ENCODE assay signal across 30 cellular contexts in genomic region chr3:23640472-23641146, GRCh38.
DNase-seq lines count a peak whose midpoint lies in the region; ATAC-seq and TF ChIP-seq lines count a peak whose summit lies in the region.
"Had no signal": no experiment of that assay in that cellular context is flagged by ENCODE, and none has a peak within 500 bp of the region (broad histone marks: within the 10 kb centered on the region; RNA-seq: fewer than 3 reads in every experiment).

No MANE protein-coding gene starts in this region.

- H3K27me3 Mint-ChIP-seq in neural progenitor cell (ENCODE audit: insufficient read depth, low read depth): peaks cover 7% of the 10 kb centered on the region

- no peaks in the 10 kb centered on the region for H3K4me1 Mint-ChIP-seq in neural progenitor cell
- H3K4me1 Mint-ChIP-seq: activated naive CD8-positive, alpha-beta T cell treated with anti-CD3 and anti-CD28 coated beads, Interleukin-2, amount 10 ng/mL, durations not matched to agents 7 days and 5 days had no signal

- 0 out of 2 replicates have a peak overlapping the region, but pooled peaks have one; percentile 7 for H3K4me2 ChIP-seq in OCI-LY7 (ENCODE audit: low read length)
- H3K4me2 ChIP-seq in neural progenitor cell: peak overlapping the region; percentile 27
- H3K4me2 ChIP-seq: A549, SK-N-SH had no signal

- no peak overlapping the region for H3K9ac ChIP-seq in neural progenitor cell
- H3K9ac ChIP-seq: SK-N-SH had no signal

- H3K9me3 Mint-ChIP-seq in neural progenitor cell: peaks cover 15% of the 10 kb centered on the region
- H3K9me3 Mint-ChIP-seq: activated naive CD8-positive, alpha-beta T cell treated with anti-CD3 and anti-CD28 coated beads, Interleukin-2, amount 10 ng/mL, durations not matched to agents 7 days and 5 days; dendritic cell treated with granulocyte-macrophage colony-stimulating factor and Interleukin-4, amounts not matched to agents 40 ng/mL and 50 ng/mL, for 4 days; T-helper 1 cell treated with Interleukin-12 subunit alpha and Interleukin-12 subunit beta and Interleukin-4 antibody, amounts not matched to agents 30 μg/mL and 1 μg/mL, for 36 hours had no signal

- BruUV-seq in OCI-LY7 (replicated peaks; lab: Mats Ljungman, UMichigan): no TSS peak

- ATAC-seq in left lobe of liver: no peak
- ATAC-seq in HG02678 (IDR thresholded peaks at IDR 0.05; ENCODE audit: unreplicated experiment): no peak
- ATAC-seq: A549; activated CD4-positive, CD25-positive, alpha-beta regulatory T cell treated with anti-CD3 and anti-CD28 coated beads, Interleukin-2, amount 50 U/mL, for 24 hours; heart left ventricle; naive thymus-derived CD4-positive, alpha-beta T cell had no signal

- no peaks in the 10 kb centered on the region for H3K27me3 ChIP-seq in neural progenitor cell
- H3K27me3 ChIP-seq: ascending aorta, heart left ventricle had no signal

- CTCF ChIA-PET in OCI-LY7 (lab: Charles Lee; ENCODE audit: unreplicated experiment): interaction anchor here (0.9 kb wide), 1 partner anchor 8 kb away, joined by 4 read pairs; no protein-coding TSS in a partner anchor

- no peak for TF ChIP-seq CTCF in OCI-LY7 (conservative IDR thresholded peaks at IDR 0.05; ENCODE audit: low read length)
- no peak for TF ChIP-seq CTCF in neural progenitor cell (IDR thresholded peaks at IDR 0.05)

- H3K4me3 ChIP-seq in OCI-LY7 (ENCODE audit: low read depth, low read length, poor library complexity, severe bottlenecking) (no peak overlapping the region), neural progenitor cell (no peak overlapping the region)
- H3K4me3 ChIP-seq: A549, ascending aorta, HAP-1, heart left ventricle, skin epidermis had no signal

- no peaks in the 10 kb centered on the region for H3K36me3 ChIP-seq in OCI-LY7 (ENCODE audit: insufficient read depth, low read length)
- no peaks in the 10 kb centered on the region for H3K36me3 ChIP-seq in neural progenitor cell
- H3K36me3 ChIP-seq: ascending aorta, HAP-1, heart left ventricle had no signal

- H3K4me1 ChIP-seq in OCI-LY7 (ENCODE audit: insufficient read depth, low read length, poor library complexity, severe bottlenecking) (peaks cover 13% of the 10 kb centered on the region), neural progenitor cell (peaks cover 11% of the 10 kb centered on the region)
- H3K4me1 ChIP-seq: A549, ascending aorta, heart left ventricle had no signal

- DNase-seq in EH (ENCODE audit: low read depth) (peak; percentile 37), OCI-LY7 (ENCODE audit: low spot score) (no peak), dedifferentiated amniotic fluid mesenchymal stem cell (ENCODE audit: extremely low spot score) (peak; percentile 27), neural progenitor cell (ENCODE audit: low spot score) (no peak), nucleus accumbens (lab: John Stamatoyannopoulos, UW) (no peak), left lobe of liver (ENCODE audit: low spot score) (no peak), NCI-H1694 (lab: John Stamatoyannopoulos, UW) (no peak)
- DNase-seq: activated CD4-positive, alpha-beta T cell treated with anti-CD3 and anti-CD28 coated beads, Interleukin-2, amount 50 U/mL, for 48 hours; activated gamma-delta T cell treated with Interleukin-2 at 50 U/mL for 16 hours; activated naive CD8-positive, alpha-beta T cell treated with anti-CD3 and anti-CD28 coated beads, Interleukin-2, amount 10 ng/mL, durations not matched to agents 7 days and 5 days; activated T-cell treated with anti-CD3 and anti-CD28 coated beads, Interleukin-2, amount 50 U/mL, for 48 hours; DMS153; foreskin melanocyte; heart left ventricle; Kasumi-1; midbrain; naive thymus-derived CD4-positive, alpha-beta T cell; NCI-H146; NCI-H2107; NCI-H748 treated with DMSO at 0.1 percent for 48 hours; SK-N-SH; stimulated activated naive CD4-positive, alpha-beta T cell had no signal

- intact Hi-C loops in OCI-LY7 (cut with micrococcal nuclease; ENCODE audit: unreplicated experiment): no loop called here

- POLR2A ChIA-PET in OCI-LY7 (lab: Charles Lee): interaction anchor here (0.9 to 1.8 kb wide), 8 partner anchors 8 to 119 kb away, joined by 3 to 11 read pairs (median 4); no protein-coding TSS in a partner anchor

- H4K20me1 ChIP-seq in OCI-LY7 (ENCODE audit: insufficient read depth, low read length): no peaks in the 10 kb centered on the region
- no peaks in the 10 kb centered on the region for H4K20me1 ChIP-seq in neural progenitor cell (ENCODE audit: low read depth)

- H3K79me2 ChIP-seq in OCI-LY7 (ENCODE audit: insufficient read depth, low read depth, low read length) (no peaks in the 10 kb centered on the region), neural progenitor cell (ENCODE audit: low read depth) (no peaks in the 10 kb centered on the region)

- H3F3A ChIP-seq in neural progenitor cell (ENCODE audit: low read depth): no peaks in the 10 kb centered on the region

- no peaks in the 10 kb centered on the region for H3K9me3 ChIP-seq in OCI-LY7 (ENCODE audit: low read length)
- no peaks in the 10 kb centered on the region for H3K9me3 ChIP-seq in neural progenitor cell (ENCODE audit: low read depth)
- H3K9me3 ChIP-seq: A549, SK-N-SH had no signal

- no peak overlapping the region for H3K27ac Mint-ChIP-seq in neural progenitor cell
- H3K27ac Mint-ChIP-seq: activated naive CD8-positive, alpha-beta T cell treated with anti-CD3 and anti-CD28 coated beads, Interleukin-2, amount 10 ng/mL, durations not matched to agents 7 days and 5 days; dendritic cell treated with granulocyte-macrophage colony-stimulating factor and Interleukin-4, amounts not matched to agents 40 ng/mL and 50 ng/mL, for 4 days; naive thymus-derived CD4-positive, alpha-beta T cell; T-helper 1 cell treated with Interleukin-12 subunit alpha and Interleukin-12 subunit beta and Interleukin-4 antibody, amounts not matched to agents 30 μg/mL and 1 μg/mL, for 36 hours had no signal

- no peaks in the 10 kb centered on the region for H3K9me2 ChIP-seq in OCI-LY7 (ENCODE audit: insufficient read depth, low read length)
- H3K9me2 ChIP-seq: SK-N-SH had no signal

- H3K36me3 Mint-ChIP-seq in neural progenitor cell: no peaks in the 10 kb centered on the region
- H3K36me3 Mint-ChIP-seq: activated naive CD8-positive, alpha-beta T cell treated with anti-CD3 and anti-CD28 coated beads, Interleukin-2, amount 10 ng/mL, durations not matched to agents 7 days and 5 days had no signal

- no peak overlapping the region for H3K4me3 Mint-ChIP-seq in neural progenitor cell
- H3K4me3 Mint-ChIP-seq: activated naive CD8-positive, alpha-beta T cell treated with anti-CD3 and anti-CD28 coated beads, Interleukin-2, amount 10 ng/mL, durations not matched to agents 7 days and 5 days; dendritic cell treated with granulocyte-macrophage colony-stimulating factor and Interleukin-4, amounts not matched to agents 40 ng/mL and 50 ng/mL, for 4 days; naive thymus-derived CD4-positive, alpha-beta T cell; T-helper 1 cell treated with Interleukin-12 subunit alpha and Interleukin-12 subunit beta and Interleukin-4 antibody, amounts not matched to agents 30 μg/mL and 1 μg/mL, for 36 hours had no signal

- H3K27ac ChIP-seq in OCI-LY7 (ENCODE audit: low read depth, low read length, poor library complexity, severe bottlenecking) (no peak overlapping the region), neural progenitor cell (peak overlapping the region; percentile 31)
- H3K27ac ChIP-seq: A549, ascending aorta, heart left ventricle, skin epidermis had no signal

- H2AFZ ChIP-seq in OCI-LY7 (ENCODE audit: low read length): peak overlapping the region; percentile 75
- peak overlapping the region; percentile 50 for H2AFZ ChIP-seq in neural progenitor cell (replicated peaks)

Comparison
In these comparisons a context has a peak if more than half of its experiments do, and no peak if none do; other contexts are left out.
1. DNase-seq: peak in EH (single experiment) and dedifferentiated amniotic fluid mesenchymal stem cell (single experiment); none in OCI-LY7 (single experiment), neural progenitor cell (single experiment), nucleus accumbens (0 of 56), left lobe of liver (single experiment) and NCI-H1694 (single experiment).